In genomic region chr16:83011939-83012338, GRCh38 we compare ENCODE assay signal across 26 cellular contexts.
"Had no signal": no experiment of that assay in that cellular context is flagged by ENCODE, and none has a peak within 500 bp of the region (broad histone marks: within the 10 kb centered on the region; RNA-seq: fewer than 3 reads in every experiment).

No MANE protein-coding gene starts in this region.

- ATAC-seq: activated CD8-positive, alpha-beta memory T cell treated with anti-CD3 and anti-CD28 coated beads, Interleukin-2, amount 10 ng/mL, durations not matched to agents 7 days and 5 days; activated naive CD8-positive, alpha-beta T cell treated with anti-CD3 and anti-CD28 coated beads, Interleukin-2, amount 50 U/mL, for 24 hours; T-helper 17 cell; WTC11 had no signal

- H3K27me3 ChIP-seq: Peyer's patch, SJSA1 had no signal

- H3K27ac ChIP-seq: Peyer's patch, SJSA1 had no signal

- H3K4me3 ChIP-seq: Peyer's patch, SJSA1 had no signal

- H3K9me3 Mint-ChIP-seq: activated T-cell treated with anti-CD3 and anti-CD28 coated beads, Interleukin-2, amount 50 U/mL, for 24 hours; WTC11 had no signal

- H3K4me1 ChIP-seq: Peyer's patch, SJSA1 had no signal

- DNase-seq: activated CD4-positive, alpha-beta T cell treated with anti-CD3 and anti-CD28 coated beads, Interleukin-2, amount 10 ng/mL, durations not matched to agents 24 days and 14 days; activated CD4-positive, alpha-beta T cell treated with anti-CD3 and anti-CD28 coated beads, Interleukin-2, amount 50 U/mL, for 48 hours; activated CD4-positive, CD25-positive, alpha-beta regulatory T cell treated with anti-CD3 and anti-CD28 coated beads, Interleukin-2, amount 50 U/mL, for 72 hours; activated CD8-positive, alpha-beta memory T cell treated with anti-CD3 and anti-CD28 coated beads, Interleukin-2, amount 10 ng/mL, durations not matched to agents 7 days and 5 days; activated effector memory CD4-positive, alpha-beta T cell treated with Interleukin-2 at 50 U/mL for 16 hours; activated naive CD4-positive, alpha-beta T cell; activated naive CD8-positive, alpha-beta T cell treated with anti-CD3 and anti-CD28 coated beads, Interleukin-2, amount 50 U/mL, for 24 hours; activated T-cell treated with anti-CD3 and anti-CD28 coated beads, Interleukin-2, amount 50 U/mL, for 24 hours; KBM-7; NCI-H1048; NCI-H146; NCI-H1930; NCI-H2171; NCI-H2227 treated with DMSO at 0.1 percent for 48 hours; NCI-H446 treated with DMSO at 0.1 percent for 48 hours; NCI-H524 treated with DMSO at 0.1 percent for 48 hours; NCI-H774; NK-92 treated with Interleukin-12 subunit alpha and Interleukin-12 subunit beta, amount 100 ng/mL, for 24 hours; Peyer's patch; SHP77; T-helper 17 cell; T-helper 9 cell had no signal

- H3K27me3 Mint-ChIP-seq: activated CD4-positive, alpha-beta T cell treated with anti-CD3 and anti-CD28 coated beads, Interleukin-2, amount 10 ng/mL, durations not matched to agents 24 days and 14 days; activated CD8-positive, alpha-beta memory T cell treated with anti-CD3 and anti-CD28 coated beads, Interleukin-2, amount 10 ng/mL, durations not matched to agents 7 days and 5 days; activated naive CD4-positive, alpha-beta T cell treated with anti-CD3 and anti-CD28 coated beads, Interleukin-2, amount 50 U/mL, for 24 hours; activated naive CD8-positive, alpha-beta T cell treated with anti-CD3 and anti-CD28 coated beads, Interleukin-2, amount 50 U/mL, for 24 hours; activated T-cell treated with anti-CD3 and anti-CD28 coated beads, Interleukin-2, amount 50 U/mL, for 24 hours; T-helper 17 cell had no signal

- H3K4me1 Mint-ChIP-seq: activated CD4-positive, alpha-beta T cell treated with anti-CD3 and anti-CD28 coated beads, Interleukin-2, amount 10 ng/mL, durations not matched to agents 24 days and 14 days; activated CD8-positive, alpha-beta memory T cell treated with anti-CD3 and anti-CD28 coated beads, Interleukin-2, amount 10 ng/mL, durations not matched to agents 7 days and 5 days; activated naive CD4-positive, alpha-beta T cell treated with anti-CD3 and anti-CD28 coated beads, Interleukin-2, amount 50 U/mL, for 24 hours; activated naive CD8-positive, alpha-beta T cell treated with anti-CD3 and anti-CD28 coated beads, Interleukin-2, amount 50 U/mL, for 24 hours; WTC11 had no signal

- H3K27ac Mint-ChIP-seq: activated CD4-positive, alpha-beta T cell treated with anti-CD3 and anti-CD28 coated beads, Interleukin-2, amount 10 ng/mL, durations not matched to agents 24 days and 14 days; activated CD8-positive, alpha-beta memory T cell treated with anti-CD3 and anti-CD28 coated beads, Interleukin-2, amount 10 ng/mL, durations not matched to agents 7 days and 5 days; activated naive CD4-positive, alpha-beta T cell treated with anti-CD3 and anti-CD28 coated beads, Interleukin-2, amount 50 U/mL, for 24 hours; activated naive CD8-positive, alpha-beta T cell treated with anti-CD3 and anti-CD28 coated beads, Interleukin-2, amount 50 U/mL, for 24 hours; activated T-cell treated with anti-CD3 and anti-CD28 coated beads, Interleukin-2, amount 50 U/mL, for 24 hours; activated T-helper 1 cell treated with anti-CD3 and anti-CD28 coated beads, Interleukin-12 subunit alpha, Interleukin-12 subunit beta, Interleukin-2, Interleukin-4 antibody, amounts not matched to agents 30 ng/mL and 10 ng/mL and 1 ng/mL, durations not matched to agents 14 hours and 24 hours and 36 hours; T-helper 17 cell; WTC11 had no signal

- H3K9me3 ChIP-seq: Peyer's patch, SJSA1 had no signal

- H3K36me3 ChIP-seq: Peyer's patch, SJSA1 had no signal

- H3K4me3 Mint-ChIP-seq: activated CD4-positive, alpha-beta T cell treated with anti-CD3 and anti-CD28 coated beads, Interleukin-2, amount 10 ng/mL, durations not matched to agents 24 days and 14 days; activated CD8-positive, alpha-beta memory T cell treated with anti-CD3 and anti-CD28 coated beads, Interleukin-2, amount 10 ng/mL, durations not matched to agents 7 days and 5 days; activated naive CD4-positive, alpha-beta T cell treated with anti-CD3 and anti-CD28 coated beads, Interleukin-2, amount 50 U/mL, for 24 hours; activated naive CD8-positive, alpha-beta T cell treated with anti-CD3 and anti-CD28 coated beads, Interleukin-2, amount 50 U/mL, for 24 hours; activated T-cell treated with anti-CD3 and anti-CD28 coated beads, Interleukin-2, amount 50 U/mL, for 24 hours; activated T-helper 1 cell treated with anti-CD3 and anti-CD28 coated beads, Interleukin-12 subunit alpha, Interleukin-12 subunit beta, Interleukin-2, Interleukin-4 antibody, amounts not matched to agents 30 ng/mL and 10 ng/mL and 1 ng/mL, durations not matched to agents 14 hours and 24 hours and 36 hours; T-helper 17 cell; WTC11 had no signal

- H3K36me3 Mint-ChIP-seq: activated CD8-positive, alpha-beta memory T cell treated with anti-CD3 and anti-CD28 coated beads, Interleukin-2, amount 10 ng/mL, durations not matched to agents 7 days and 5 days; activated naive CD4-positive, alpha-beta T cell treated with anti-CD3 and anti-CD28 coated beads, Interleukin-2, amount 50 U/mL, for 24 hours; WTC11 had no signal
